Comparison of ENCODE assay signal across 25 cellular contexts in the genomic region with DNA sequence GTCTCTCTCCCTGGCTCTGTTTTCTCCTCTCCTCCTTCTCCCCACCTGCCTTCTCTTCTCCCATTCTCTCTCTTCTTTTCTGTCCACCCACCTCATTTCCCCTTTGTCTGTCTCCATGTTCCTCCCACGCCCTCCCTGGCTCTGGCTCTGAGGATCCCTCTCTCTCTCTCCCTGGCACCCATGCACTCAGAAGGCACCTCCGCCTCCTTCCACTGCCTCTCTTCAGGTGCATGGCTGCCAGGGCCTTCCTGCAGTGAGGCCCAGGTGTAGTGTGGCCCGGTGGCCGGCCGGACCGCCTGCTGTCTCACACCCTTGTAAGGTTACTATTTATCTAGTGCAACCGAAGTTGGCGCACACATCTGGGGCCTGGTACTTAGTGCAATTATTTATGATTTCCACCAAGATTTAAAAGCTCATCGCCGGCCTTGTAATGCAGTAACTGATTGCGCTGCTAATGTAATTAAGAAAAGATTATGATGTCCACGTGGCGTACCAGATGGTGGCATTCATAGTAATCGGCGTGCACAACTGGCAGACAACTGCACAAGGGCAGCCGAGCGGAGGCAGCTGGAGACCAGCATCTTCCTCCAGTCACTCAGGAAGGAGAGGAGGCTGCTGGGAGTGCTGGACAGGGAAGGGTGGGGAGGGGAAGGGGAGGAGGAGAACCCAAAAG. TPM values are rescaled to one million over a fixed set of nuclear protein-coding genes. Genes with fewer than 3 reads are reported as not detected.
DNase-seq lines count a peak whose midpoint lies in the region; ATAC-seq, FAIRE-seq and TF ChIP-seq lines count a peak whose summit lies in the region.
"Had no signal": no experiment of that assay in that cellular context is flagged by ENCODE, and none has a peak within 500 bp of the region (broad histone marks: within the 10 kb centered on the region; RNA-seq: fewer than 3 reads in every experiment).

No MANE protein-coding gene starts in this region.

- H3K9ac ChIP-seq in iPS-20b (ENCODE audit: low read depth, low read length) (0 out of 2 replicates have a peak overlapping the region, but pooled peaks have one; percentile 48), kidney (ENCODE audit: low read length in 2 of 2) (no peak overlapping the region)
- H3K9ac ChIP-seq: KMS-11 had no signal

- H3K9me3 ChIP-seq in iPS-20b (ENCODE audit: insufficient read depth, low read depth, low read length): no peaks in the 10 kb centered on the region
- H3K9me3 ChIP-seq in kidney (ENCODE audit: control insufficient read depth in 1 of 2, low read length in 2 of 2): peaks cover 2 to 6% of the 10 kb centered on the region in 2 donors
- H3K9me3 ChIP-seq: colonic mucosa, HAP-1 had no signal

- 0 out of 2 replicates have a peak, but pooled peaks cover 4% of the 10 kb centered on the region for H3K4me1 ChIP-seq in iPS-20b (ENCODE audit: insufficient read depth, low read length)
- no peaks in the 10 kb centered on the region for H3K4me1 ChIP-seq in kidney (ENCODE audit: control insufficient read depth in 1 of 2, insufficient read depth in 1 of 2, low read depth in 1 of 2, low read length in 2 of 2)
- H3K4me1 ChIP-seq: A549, colonic mucosa, HAP-1, tibial artery had no signal

- peaks cover 6% of the 10 kb centered on the region; the same call in 1 of the 2 replicates for H3K27me3 ChIP-seq in iPS-20b (ENCODE audit: insufficient read depth, low read length)
- H3K27me3 ChIP-seq: brain microvascular endothelial cell, colonic mucosa had no signal

- no peak for FAIRE-seq in D721Med (lab: Jason Lieb, UNC)
- FAIRE-seq in kidney (lab: Jason Lieb, UNC): no peak
- FAIRE-seq: A549, endometrium had no signal

- H3K36me3 ChIP-seq in iPS-20b (ENCODE audit: insufficient read depth, low read depth, low read length) (no peaks in the 10 kb centered on the region), kidney (ENCODE audit: control insufficient read depth in 1 of 2, insufficient read depth in 2 of 2, low read length in 2 of 2) (no peaks in the 10 kb centered on the region)
- H3K36me3 ChIP-seq: brain microvascular endothelial cell, colonic mucosa, HAP-1, tibial artery had no signal

- intact Hi-C loops in kidney (cut with DNase I): no loop called here

- peak overlapping the region; percentile 91 for H3K27ac ChIP-seq in angular gyrus (ENCODE audit: low read depth, low read length)
- no peak overlapping the region for H3K27ac ChIP-seq in iPS-20b (ENCODE audit: low read length)
- no peak overlapping the region for H3K27ac ChIP-seq in kidney (ENCODE audit: low read depth in 2 of 2, low read length in 2 of 2)
- H3K27ac ChIP-seq: A549, brain microvascular endothelial cell, colonic mucosa, KMS-11, RWPE1, tibial artery had no signal

- no peak for TF ChIP-seq CTCF in D721Med (IDR thresholded peaks at IDR 0.05; ENCODE audit: insufficient read depth, missing control alignments)
- TF ChIP-seq CTCF in kidney (IDR thresholded peaks at IDR 0.05; ENCODE audit: borderline replicate concordance, extremely low read depth, insufficient read depth): no peak

- ATAC-seq in GM21423 (IDR thresholded peaks at IDR 0.05; ENCODE audit: unreplicated experiment): no peak
- ATAC-seq: A549; activated naive CD8-positive, alpha-beta T cell treated with anti-CD3 and anti-CD28 coated beads, Interleukin-2, amount 50 U/mL, for 24 hours; left lobe of liver had no signal

- H3K4me3 ChIP-seq in iPS-20b (ENCODE audit: low read length) (no peak overlapping the region), kidney (ENCODE audit: low read length in 2 of 2) (no peak overlapping the region)
- H3K4me3 ChIP-seq: A549, colonic mucosa, HAP-1, tibial artery had no signal

- peak; percentile 54 for DNase-seq in D721Med (ENCODE audit: insufficient read length, low spot score)
- DNase-seq in pons (ENCODE audit: low spot score): peak; percentile 39
- DNase-seq in AML-193 (lab: John Stamatoyannopoulos, UW): no peak
- DNase-seq in kidney: no peak
- no peak for DNase-seq in SHP77 treated with DMSO at 0.1 percent for 48 hours (lab: John Stamatoyannopoulos, UW)
- DNase-seq: activated CD4-positive, alpha-beta T cell treated with anti-CD3 and anti-CD28 coated beads, Interleukin-2, amount 50 U/mL, for 4 hours; activated effector memory CD4-positive, alpha-beta T cell treated with anti-CD3 and anti-CD28 coated beads, Interleukin-2, amount 50 U/mL, for 16 hours; activated naive CD8-positive, alpha-beta T cell treated with anti-CD3 and anti-CD28 coated beads, Interleukin-2, amount 50 U/mL, for 24 hours; brain microvascular endothelial cell; colonic mucosa; EL; NCI-H146; NCI-H526 treated with DMSO at 0.1 percent for 48 hours; stimulated activated CD4-positive, alpha-beta T cell treated with anti-CD3 and anti-CD28 coated beads, Interleukin-2, amount 100 ng/mL, for 48 hours; stimulated activated naive CD4-positive, alpha-beta T cell treated with Interleukin-2 at 50 U/mL for 16 hours; tibial artery had no signal

RNA-seq across cellular contexts. Expression of a gene that starts 50.4 kb away (rescaled TPM):
- total RNA-seq in kidney: 12.3 TPM
- 4.5 TPM for polyA plus RNA-seq in kidney (ENCODE audit: insufficient read depth, low read depth, low replicate concordance)

Comparison
In these comparisons a context has a peak if more than half of its experiments do, and no peak if none do; other contexts are left out.
1. DNase-seq: peak in D721Med (single experiment) and pons (single experiment); none in AML-193 (0 of 2), kidney (single experiment) and SHP77 treated with DMSO at 0.1 percent for 48 hours (single experiment).